In genomic region chr4:11715753-11716521, GRCh38 we compare ENCODE assay signal across 1 cellular context.
TF ChIP-seq lines count a peak whose summit lies in the region.

No MANE protein-coding gene starts in this region.

TF ChIP-seq in HCT116, 20 proteins besides CTCF, POLR2A, EP300 and RAD21:
- TF ChIP-seq SP1 (IDR thresholded peaks at IDR 0.05; ENCODE audit: low read depth) (no peak), ELF1 (IDR thresholded peaks at IDR 0.05; ENCODE audit: borderline replicate concordance, low read depth) (no peak), ZFX (IDR thresholded peaks at IDR 0.05) (no peak), CBX3 (IDR thresholded peaks at IDR 0.05; ENCODE audit: low read depth) (0 out of 2 replicates have a peak, but pooled peaks have one; percentile 15), EZH2phosphoT487 (IDR thresholded peaks at IDR 0.05; ENCODE audit: borderline replicate concordance) (no peak)
